In genomic region chr12:66602483-66603143, GRCh38 we compare ENCODE assay signal across 23 cellular contexts.
DNase-seq lines count a peak whose midpoint lies in the region; ATAC-seq and TF ChIP-seq lines count a peak whose summit lies in the region.
"Had no signal": no experiment of that assay in that cellular context is flagged by ENCODE, and none has a peak within 500 bp of the region (broad histone marks: within the 10 kb centered on the region; RNA-seq: fewer than 3 reads in every experiment).

No MANE protein-coding gene starts in this region.

- no peak overlapping the region for H2BK12ac ChIP-seq in H9 (ENCODE audit: insufficient read length, low read depth, low read length)

- H4K20me1 ChIP-seq in DOHH2 (ENCODE audit: control insufficient read depth, insufficient read depth, low read depth, low read length) = no peaks in the 10 kb centered on the region
- H4K20me1 ChIP-seq in H9 (ENCODE audit: control insufficient read depth, insufficient read depth, insufficient read length) = no peaks in the 10 kb centered on the region
- H4K20me1 ChIP-seq: BLaER1 treated with 17β-estradiol and CSF1 and Interleukin-3, amounts not matched to agents 10 nM and 100 nM had no signal

- no peak overlapping the region for H4K8ac ChIP-seq in H9 (replicated peaks; ENCODE audit: insufficient read length, low read depth, low read length)

- no peaks in the 10 kb centered on the region for H3K9me2 ChIP-seq in DOHH2 (replicated peaks; ENCODE audit: control insufficient read depth, low read length)

- H4K91ac ChIP-seq in H9 (ENCODE audit: insufficient read length, low read depth, low read length) = no peak overlapping the region

- peaks cover 100% of the 10 kb centered on the region for H3K4me1 ChIP-seq in DOHH2 (ENCODE audit: control insufficient read depth, low read length)
- H3K4me1 ChIP-seq in H9 (ENCODE audit: insufficient read depth, low read length) = peaks cover 4% of the 10 kb centered on the region
- H3K4me1 ChIP-seq in endodermal cell (ENCODE audit: control insufficient read depth, insufficient read depth, low read length) = no peaks in the 10 kb centered on the region
- H3K4me1 ChIP-seq: A549, HAP-1, SJSA1 had no signal

- no peak overlapping the region for H3K18ac ChIP-seq in H9 (ENCODE audit: insufficient read length, low read depth, low read length)

- H3K23me2 ChIP-seq in H9 (ENCODE audit: insufficient read length, low read depth, low read length, poor library complexity, severe bottlenecking) = no peaks in the 10 kb centered on the region

- H3K27me3 Mint-ChIP-seq in H9 (ENCODE audit: low read depth) = no peaks in the 10 kb centered on the region
- H3K27me3 Mint-ChIP-seq in endodermal cell (ENCODE audit: insufficient read depth) = no peaks in the 10 kb centered on the region
- no peaks in the 10 kb centered on the region for H3K27me3 Mint-ChIP-seq in chondrocyte (ENCODE audit: low read depth)
- H3K27me3 Mint-ChIP-seq: CD4-positive, alpha-beta T cell had no signal

- H3K4ac ChIP-seq in H9 (ENCODE audit: low read depth, low read length) = no peak overlapping the region

- H3K36me3 ChIP-seq in DOHH2 (ENCODE audit: control insufficient read depth, low read length) (peaks cover 13% of the 10 kb centered on the region), endodermal cell (ENCODE audit: control insufficient read depth, insufficient read depth, low read length) (no peaks in the 10 kb centered on the region)
- H3K36me3 ChIP-seq: BLaER1 treated with 17β-estradiol and CSF1 and Interleukin-3, amounts not matched to agents 10 nM and 100 nM; HAP-1; SJSA1 had no signal

- H3K27ac Mint-ChIP-seq in H9 (no peak overlapping the region), endodermal cell (no peak overlapping the region), chondrocyte (ENCODE audit: unreplicated experiment) (no peak overlapping the region)
- H3K27ac Mint-ChIP-seq: CD4-positive, alpha-beta T cell; HFFc6; T-cell had no signal

- WGBS in H9 (ENCODE audit: extremely low coverage, insufficient read length, low lambda C conversion rate) = no CpG with 5 or more reads among the region's 1 CpG
- 43 to 44% methylated on average over 1 of the region's 1 CpG for WGBS in endodermal cell (ENCODE audit: insufficient coverage in 1 of 2, insufficient read length in 1 of 2), 2 experiments

- H3K4me1 Mint-ChIP-seq in H9 = peaks cover 31 to 34% of the 10 kb centered on the region in 2 experiments
- H3K4me1 Mint-ChIP-seq in endodermal cell = peaks cover 30% of the 10 kb centered on the region
- H3K4me1 Mint-ChIP-seq in chondrocyte (ENCODE audit: low read depth) = no peaks in the 10 kb centered on the region
- H3K4me1 Mint-ChIP-seq: T-cell had no signal

- H3K9ac ChIP-seq in H9 (ENCODE audit: extremely low read depth, insufficient read length, low read length) (no peak overlapping the region), endodermal cell (ENCODE audit: extremely low read depth, low read length, poor library complexity, severe bottlenecking) (no peak overlapping the region)
- H3K9ac ChIP-seq: BLaER1 treated with 17β-estradiol and CSF1 and Interleukin-3, amounts not matched to agents 10 nM and 100 nM had no signal

- H3K9me3 ChIP-seq in DOHH2 (ENCODE audit: control insufficient read depth, insufficient read depth, low read length) (no peaks in the 10 kb centered on the region), H9 (ENCODE audit: control insufficient read depth, low read depth, low read length) (no peaks in the 10 kb centered on the region), endodermal cell (ENCODE audit: control insufficient read depth, low read length) (no peaks in the 10 kb centered on the region)
- H3K9me3 ChIP-seq: A549; BLaER1 treated with 17β-estradiol and CSF1 and Interleukin-3, amounts not matched to agents 10 nM and 100 nM; HAP-1; SJSA1 had no signal

- H3F3A ChIP-seq in DOHH2 (ENCODE audit: control insufficient read depth, insufficient read depth) = peaks cover 13% of the 10 kb centered on the region

- TF ChIP-seq CTCF in DOHH2 (IDR thresholded peaks at IDR 0.05; ENCODE audit: low read depth, low read length, poor library complexity, severe bottlenecking) (no peak), H9 (conservative IDR thresholded peaks at IDR 0.05) (no peak), endodermal cell (conservative IDR thresholded peaks at IDR 0.05) (no peak), chondrocyte (IDR thresholded peaks at IDR 0.05) (no peak)

- H3K14ac ChIP-seq in H9 (ENCODE audit: insufficient read depth, low read length) = no peak overlapping the region

- H2AFZ ChIP-seq in H9 (ENCODE audit: low read length) = no peak overlapping the region

- no peak overlapping the region for H3K56ac ChIP-seq in H9 (ENCODE audit: insufficient read length, low read depth, low read length)

- H2BK5ac ChIP-seq in H9 (ENCODE audit: insufficient read length, low read length) = no peak overlapping the region

- H2BK20ac ChIP-seq in H9 (ENCODE audit: low read depth, low read length, poor library complexity, severe bottlenecking) = no peak overlapping the region

- H3K23ac ChIP-seq in H9 (ENCODE audit: insufficient read length, low read depth, low read length) = no peak overlapping the region

- peak overlapping the region; percentile 78 for H3K27ac ChIP-seq in DOHH2 (ENCODE audit: low read depth, low read length)
- no peak overlapping the region for H3K27ac ChIP-seq in H9 (ENCODE audit: insufficient read length, low read depth, low read length)
- H3K27ac ChIP-seq in endodermal cell (ENCODE audit: low read depth, low read length) = no peak overlapping the region
- H3K27ac ChIP-seq: A549; BLaER1 treated with 17β-estradiol and CSF1 and Interleukin-3, amounts not matched to agents 10 nM and 100 nM; SJSA1 had no signal

- H2BK120ac ChIP-seq in H9 (ENCODE audit: low read depth, low read length, poor library complexity, severe bottlenecking) = no peak overlapping the region

- H2BK15ac ChIP-seq in H9 (ENCODE audit: low read depth, low read length) = no peak overlapping the region

- H3K27me3 ChIP-seq in DOHH2 (ENCODE audit: control insufficient read depth, low read length) (no peaks in the 10 kb centered on the region), H9 (ENCODE audit: insufficient read depth, low read length) (no peaks in the 10 kb centered on the region), endodermal cell (ENCODE audit: control insufficient read depth, insufficient read depth, low read length, poor library complexity, severe bottlenecking) (no peaks in the 10 kb centered on the region)
- H3K27me3 ChIP-seq: BLaER1 treated with 17β-estradiol and CSF1 and Interleukin-3, amounts not matched to agents 10 nM and 100 nM; SJSA1 had no signal

- H3K4me2 ChIP-seq in DOHH2 (ENCODE audit: low read length) = peak overlapping the region; percentile 71
- peak overlapping the region; percentile 27 for H3K4me2 ChIP-seq in H9 (ENCODE audit: insufficient read depth, insufficient read length, low read length)
- H3K4me2 ChIP-seq: A549; BLaER1 treated with 17β-estradiol and CSF1 and Interleukin-3, amounts not matched to agents 10 nM and 100 nM had no signal

- H3K9me3 Mint-ChIP-seq in H9 = no peaks in the 10 kb centered on the region
- no peaks in the 10 kb centered on the region for H3K9me3 Mint-ChIP-seq in endodermal cell
- H3K9me3 Mint-ChIP-seq in chondrocyte (ENCODE audit: low read depth) = no peaks in the 10 kb centered on the region
- H3K9me3 Mint-ChIP-seq: CD4-positive, alpha-beta T cell; HFFc6; T-cell had no signal

- ATAC-seq in HG03457 (IDR thresholded peaks at IDR 0.05; ENCODE audit: unreplicated experiment) = no peak
- ATAC-seq: A549, T-cell had no signal

- H2AK5ac ChIP-seq in H9 (ENCODE audit: insufficient read length, low read length) = no peak overlapping the region

- H3K79me1 ChIP-seq in H9 (ENCODE audit: insufficient read depth, low read depth, low read length, poor library complexity, severe bottlenecking) = no peaks in the 10 kb centered on the region

- H3T11ph ChIP-seq in H9 (ENCODE audit: low read length) = no peak overlapping the region

- no peak for DNase-seq in H9
- peak; percentile 45 for DNase-seq in NCI-H69 (lab: John Stamatoyannopoulos, UW)
- peak; percentile 51 for DNase-seq in endodermal cell
- no peak for DNase-seq in putamen (ENCODE audit: low spot score)
- no peak for DNase-seq in chondrocyte (ENCODE audit: low spot score)
- DNase-seq: AML-193; CD4-positive, alpha-beta T cell; EL; GDM1; HFFc6; KBM-7; MV-4-11; NCI-H2171; NCI-H774; Right ventricle myocardium superior; RPMI8226; T-cell had no signal

- H3K36me3 Mint-ChIP-seq in H9 (ENCODE audit: insufficient read depth in 1 of 3, low read depth in 3 of 3) (no peaks in the 10 kb centered on the region), endodermal cell (ENCODE audit: low read depth) (no peaks in the 10 kb centered on the region), chondrocyte (ENCODE audit: low read depth) (no peaks in the 10 kb centered on the region)
- H3K36me3 Mint-ChIP-seq: T-cell had no signal

- H3K4me3 Mint-ChIP-seq in H9 (no peak overlapping the region), endodermal cell (no peak overlapping the region), chondrocyte (ENCODE audit: unreplicated experiment) (no peak overlapping the region)
- H3K4me3 Mint-ChIP-seq: CD4-positive, alpha-beta T cell; HFFc6; T-cell had no signal

- H4K5ac ChIP-seq in H9 (ENCODE audit: insufficient read length, low read depth, low read length) = no peak overlapping the region

- H3K79me2 ChIP-seq in DOHH2 (ENCODE audit: control insufficient read depth, low read length) (no peaks in the 10 kb centered on the region), H9 (ENCODE audit: insufficient read depth, low read length) (no peaks in the 10 kb centered on the region)

- H3K4me3 ChIP-seq in DOHH2 (ENCODE audit: low read length) = peak overlapping the region; percentile 45
- H3K4me3 ChIP-seq in endodermal cell (ENCODE audit: low read length) = no peak overlapping the region
- H3K4me3 ChIP-seq: A549; BLaER1 treated with 17β-estradiol and CSF1 and Interleukin-3, amounts not matched to agents 10 nM and 100 nM; HAP-1; SJSA1 had no signal

Comparison
In these comparisons a context has a peak if more than half of its experiments do, and no peak if none do; other contexts are left out.
1. DNase-seq: peak in NCI-H69 (single experiment) and endodermal cell (single experiment); none in H9 (single experiment), putamen (single experiment) and chondrocyte (single experiment).